ENCODE assay signal across 1 cellular context in genomic region chr14:94473666-94474410, GRCh38.
TF ChIP-seq lines count a peak whose summit lies in the region.

No MANE protein-coding gene starts in this region.

TF ChIP-seq in HCT116, 20 proteins besides CTCF, POLR2A, EP300 and RAD21:
- TF ChIP-seq JUND (IDR thresholded peaks at IDR 0.05) (no peak), TCF7L2 (IDR thresholded peaks at IDR 0.05; ENCODE audit: borderline replicate concordance, extremely low read depth, insufficient read depth, insufficient read length) (no peak), YY1 (IDR thresholded peaks at IDR 0.05; ENCODE audit: extremely low read depth, insufficient replicate concordance, low read depth, low read length) (no peak), SRF (IDR thresholded peaks at IDR 0.05; ENCODE audit: low read depth) (no peak)
